Comparison of ENCODE assay signal across 1 cellular context in the genomic region with DNA sequence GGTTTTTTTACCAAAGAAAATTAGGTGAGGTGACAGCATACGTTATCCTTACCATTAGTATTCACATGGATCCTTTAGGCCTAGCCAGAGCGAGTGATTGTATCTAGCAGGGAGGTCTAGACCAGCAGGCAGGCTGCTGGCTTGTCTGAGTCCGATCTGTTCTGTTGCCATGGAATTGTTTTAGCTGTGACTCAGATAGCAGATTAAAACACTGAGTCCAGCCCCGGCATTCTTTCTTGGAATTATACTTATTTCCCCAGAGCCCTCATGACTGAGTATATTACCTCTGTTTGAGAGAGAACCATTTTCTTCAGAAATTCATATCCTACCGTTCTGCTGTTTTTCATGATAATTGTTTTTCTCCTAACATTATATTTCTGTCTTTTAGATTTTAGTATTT.
A peak's percentile ranks its signal among the peaks of the same experiment; 100 is the strongest.
TF ChIP-seq lines count a peak whose summit lies in the region.

No MANE protein-coding gene starts in this region.

TF ChIP-seq in K562, 482 proteins besides CTCF, POLR2A, EP300 and RAD21 (continued from another document):
- TF ChIP-seq HSF4 (CRISPR knock-in tag; IDR thresholded peaks at IDR 0.05; ENCODE audit: borderline replicate concordance), result no peak
- TF ChIP-seq BHLHE40 (IDR thresholded peaks at IDR 0.05; ENCODE audit: low read length), result no peak
- no peak for TF ChIP-seq POLR2AphosphoS2 (IDR thresholded peaks at IDR 0.05; ENCODE audit: low read length)
- no peak for TF ChIP-seq MIER1 (IDR thresholded peaks at IDR 0.05; ENCODE audit: low read depth)
- no peak for TF ChIP-seq CREB5 (CRISPR knock-in tag; IDR thresholded peaks at IDR 0.05)
- TF ChIP-seq PHB (CRISPR knock-in tag; IDR thresholded peaks at IDR 0.05), result no peak
- no peak for TF ChIP-seq CBX1 (IDR thresholded peaks at IDR 0.05; ENCODE audit: low read depth)
- no peak for TF ChIP-seq ATF1 (CRISPR knock-in tag; IDR thresholded peaks at IDR 0.05)
- TF ChIP-seq ATF1 (tag; IDR thresholded peaks at IDR 0.05), result no peak
- TF ChIP-seq ZNF445 (CRISPR knock-in tag; IDR thresholded peaks at IDR 0.05; ENCODE audit: low read depth), result no peak
- TF ChIP-seq, protein P1, sequence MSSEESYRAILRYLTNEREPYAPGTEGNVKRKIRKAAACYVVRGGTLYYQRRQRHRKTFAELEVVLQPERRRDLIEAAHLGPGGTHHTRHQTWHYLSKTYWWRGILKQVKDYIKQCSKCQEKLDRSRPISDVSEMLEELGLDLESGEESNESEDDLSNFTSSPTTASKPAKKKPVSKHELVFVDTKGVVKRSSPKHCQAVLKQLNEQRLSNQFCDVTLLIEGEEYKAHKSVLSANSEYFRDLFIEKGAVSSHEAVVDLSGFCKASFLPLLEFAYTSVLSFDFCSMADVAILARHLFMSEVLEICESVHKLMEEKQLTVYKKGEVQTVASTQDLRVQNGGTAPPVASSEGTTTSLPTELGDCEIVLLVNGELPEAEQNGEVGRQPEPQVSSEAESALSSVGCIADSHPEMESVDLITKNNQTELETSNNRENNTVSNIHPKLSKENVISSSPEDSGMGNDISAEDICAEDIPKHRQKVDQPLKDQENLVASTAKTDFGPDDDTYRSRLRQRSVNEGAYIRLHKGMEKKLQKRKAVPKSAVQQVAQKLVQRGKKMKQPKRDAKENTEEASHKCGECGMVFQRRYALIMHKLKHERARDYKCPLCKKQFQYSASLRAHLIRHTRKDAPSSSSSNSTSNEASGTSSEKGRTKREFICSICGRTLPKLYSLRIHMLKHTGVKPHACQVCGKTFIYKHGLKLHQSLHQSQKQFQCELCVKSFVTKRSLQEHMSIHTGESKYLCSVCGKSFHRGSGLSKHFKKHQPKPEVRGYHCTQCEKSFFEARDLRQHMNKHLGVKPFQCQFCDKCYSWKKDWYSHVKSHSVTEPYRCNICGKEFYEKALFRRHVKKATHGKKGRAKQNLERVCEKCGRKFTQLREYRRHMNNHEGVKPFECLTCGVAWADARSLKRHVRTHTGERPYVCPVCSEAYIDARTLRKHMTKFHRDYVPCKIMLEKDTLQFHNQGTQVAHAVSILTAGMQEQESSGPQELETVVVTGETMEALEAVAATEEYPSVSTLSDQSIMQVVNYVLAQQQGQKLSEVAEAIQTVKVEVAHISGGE (CRISPR knock-in tag; IDR thresholded peaks at IDR 0.05), result no peak
- TF ChIP-seq, protein P2, sequence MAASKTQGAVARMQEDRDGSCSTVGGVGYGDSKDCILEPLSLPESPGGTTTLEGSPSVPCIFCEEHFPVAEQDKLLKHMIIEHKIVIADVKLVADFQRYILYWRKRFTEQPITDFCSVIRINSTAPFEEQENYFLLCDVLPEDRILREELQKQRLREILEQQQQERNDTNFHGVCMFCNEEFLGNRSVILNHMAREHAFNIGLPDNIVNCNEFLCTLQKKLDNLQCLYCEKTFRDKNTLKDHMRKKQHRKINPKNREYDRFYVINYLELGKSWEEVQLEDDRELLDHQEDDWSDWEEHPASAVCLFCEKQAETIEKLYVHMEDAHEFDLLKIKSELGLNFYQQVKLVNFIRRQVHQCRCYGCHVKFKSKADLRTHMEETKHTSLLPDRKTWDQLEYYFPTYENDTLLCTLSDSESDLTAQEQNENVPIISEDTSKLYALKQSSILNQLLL (CRISPR knock-in tag; IDR thresholded peaks at IDR 0.05; ENCODE audit: borderline replicate concordance), result no peak
- TF ChIP-seq ZKSCAN8 (CRISPR knock-in tag; IDR thresholded peaks at IDR 0.05), result no peak
- no peak for TF ChIP-seq MTA1 (IDR thresholded peaks at IDR 0.05; ENCODE audit: borderline replicate concordance)
- no peak for TF ChIP-seq ZNF431 (CRISPR knock-in tag; IDR thresholded peaks at IDR 0.05)
- no peak for TF ChIP-seq EGR1 (conservative IDR thresholded peaks at IDR 0.05)
- no peak for TF ChIP-seq BCLAF1 (IDR thresholded peaks at IDR 0.05; ENCODE audit: borderline replicate concordance in 1 of 2, control insufficient read depth in 1 of 2, low read depth in 2 of 2, low read length in 1 of 2)
- TF ChIP-seq, protein P3, sequence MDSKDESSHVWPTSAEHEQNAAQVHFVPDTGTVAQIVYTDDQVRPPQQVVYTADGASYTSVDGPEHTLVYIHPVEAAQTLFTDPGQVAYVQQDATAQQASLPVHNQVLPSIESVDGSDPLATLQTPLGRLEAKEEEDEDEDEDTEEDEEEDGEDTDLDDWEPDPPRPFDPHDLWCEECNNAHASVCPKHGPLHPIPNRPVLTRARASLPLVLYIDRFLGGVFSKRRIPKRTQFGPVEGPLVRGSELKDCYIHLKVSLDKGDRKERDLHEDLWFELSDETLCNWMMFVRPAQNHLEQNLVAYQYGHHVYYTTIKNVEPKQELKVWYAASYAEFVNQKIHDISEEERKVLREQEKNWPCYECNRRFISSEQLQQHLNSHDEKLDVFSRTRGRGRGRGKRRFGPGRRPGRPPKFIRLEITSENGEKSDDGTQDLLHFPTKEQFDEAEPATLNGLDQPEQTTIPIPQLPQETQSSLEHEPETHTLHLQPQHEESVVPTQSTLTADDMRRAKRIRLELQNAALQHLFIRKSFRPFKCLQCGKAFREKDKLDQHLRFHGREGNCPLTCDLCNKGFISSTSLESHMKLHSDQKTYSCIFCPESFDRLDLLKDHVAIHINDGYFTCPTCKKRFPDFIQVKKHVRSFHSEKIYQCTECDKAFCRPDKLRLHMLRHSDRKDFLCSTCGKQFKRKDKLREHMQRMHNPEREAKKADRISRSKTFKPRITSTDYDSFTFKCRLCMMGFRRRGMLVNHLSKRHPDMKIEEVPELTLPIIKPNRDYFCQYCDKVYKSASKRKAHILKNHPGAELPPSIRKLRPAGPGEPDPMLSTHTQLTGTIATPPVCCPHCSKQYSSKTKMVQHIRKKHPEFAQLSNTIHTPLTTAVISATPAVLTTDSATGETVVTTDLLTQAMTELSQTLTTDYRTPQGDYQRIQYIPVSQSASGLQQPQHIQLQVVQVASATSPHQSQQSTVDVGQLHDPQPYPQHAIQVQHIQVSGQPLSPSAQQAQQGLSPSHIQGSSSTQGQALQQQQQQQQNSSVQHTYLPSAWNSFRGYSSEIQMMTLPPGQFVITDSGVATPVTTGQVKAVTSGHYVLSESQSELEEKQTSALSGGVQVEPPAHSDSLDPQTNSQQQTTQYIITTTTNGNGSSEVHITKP (IDR thresholded peaks at IDR 0.05; ENCODE audit: partially characterized antibody), result no peak
- TF ChIP-seq HINFP (tag; conservative IDR thresholded peaks at IDR 0.05; ENCODE audit: low read depth), result no peak
- no peak for TF ChIP-seq SNRNP70 (optimal IDR thresholded peaks at IDR 0.05; ENCODE audit: low read depth, low read length)
- peak; percentile 65; the same call in 1 of the 2 replicates for TF ChIP-seq ARID1B (IDR thresholded peaks at IDR 0.05)
- no peak for TF ChIP-seq ADNP (tag; IDR thresholded peaks at IDR 0.05)
- no peak for TF ChIP-seq RAD51 (IDR thresholded peaks at IDR 0.05; ENCODE audit: borderline replicate concordance, low read depth)
- TF ChIP-seq TFAM (CRISPR knock-in tag; conservative IDR thresholded peaks at IDR 0.05), result no peak
- peak; percentile 15; the same call in 1 of the 2 replicates for TF ChIP-seq EP400 (IDR thresholded peaks at IDR 0.05)
TF ChIP-seq in K562: peak in this region for 16.
